ENCODE assay signal across 16 cellular contexts in the genomic region with DNA sequence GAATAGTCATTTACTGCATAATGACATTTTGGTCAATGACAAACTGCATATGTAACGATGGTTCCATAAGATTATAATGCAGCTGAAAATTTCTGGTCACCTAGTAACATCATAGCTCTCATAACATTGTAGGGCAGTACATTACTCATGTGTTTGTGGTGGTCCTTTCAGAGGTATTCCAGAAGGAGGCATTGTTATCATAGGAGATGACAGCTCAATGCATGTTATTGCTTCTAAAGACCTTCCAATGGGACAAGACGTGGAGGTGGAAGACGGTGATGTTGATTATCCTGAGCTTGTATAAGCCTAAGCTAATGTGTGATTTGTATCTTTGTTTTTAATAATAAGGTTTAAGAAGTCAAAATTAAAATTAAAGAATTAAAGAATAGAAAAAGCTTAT. TPM values are rescaled to one million over a fixed set of nuclear protein-coding genes. Genes with fewer than 3 reads are reported as not detected.
DNase-seq lines count a peak whose midpoint lies in the region; ATAC-seq, FAIRE-seq and TF ChIP-seq lines count a peak whose summit lies in the region.
"Had no signal": no experiment of that assay in that cellular context is flagged by ENCODE, and none has a peak within 500 bp of the region (broad histone marks: within the 10 kb centered on the region; RNA-seq: fewer than 3 reads in every experiment).

No MANE protein-coding gene starts in this region.

- H3K27ac ChIP-seq in kidney (ENCODE audit: low read depth in 2 of 2, low read length in 2 of 2) = no peak overlapping the region

- ATAC-seq in GM19351 (IDR thresholded peaks at IDR 0.05; ENCODE audit: unreplicated experiment) = no peak
- ATAC-seq: effector memory CD8-positive, alpha-beta T cell; left cardiac atrium; naive thymus-derived CD8-positive, alpha-beta T cell had no signal

- peaks cover 0 to 17% of the 10 kb centered on the region in 2 donors for H3K9me3 ChIP-seq in kidney (ENCODE audit: control insufficient read depth in 1 of 2, low read length in 2 of 2)

- intact Hi-C loops in kidney (cut with DNase I) = no loop called here

- H3K4me3 ChIP-seq in NB4 (ENCODE audit: low read depth, low read length) (no peak overlapping the region), astrocyte of the cerebellum (ENCODE audit: low read depth, low read length) (no peak overlapping the region), kidney (ENCODE audit: low read length in 2 of 2) (no peak overlapping the region)

- H3K36me3 ChIP-seq in kidney (ENCODE audit: control insufficient read depth in 1 of 2, insufficient read depth in 2 of 2, low read length in 2 of 2) = no peaks in the 10 kb centered on the region

- in situ Hi-C loops in astrocyte of the cerebellum (cut with HindIII; ENCODE audit: low sequenced_read_pairs) = no loop called here

- DNase-seq in Ammon's horn (ENCODE audit: low spot score) = peak; percentile 14
- DNase-seq in NB4 (ENCODE audit: low read depth) = peak; percentile 15
- no peak for DNase-seq in astrocyte of the cerebellum (ENCODE audit: low read depth)
- DNase-seq in kidney = no peak
- DNase-seq in NK-92 treated with Interleukin-12 subunit alpha and Interleukin-12 subunit beta, amount 100 ng/mL, for 24 hours (lab: John Stamatoyannopoulos, UW) = no peak
- DNase-seq in NK-92 (lab: John Stamatoyannopoulos, UW; ENCODE audit: unreplicated experiment) = no peak
- DNase-seq in NCI-H1417 treated with DMSO at 0.1 percent for 48 hours (lab: John Stamatoyannopoulos, UW) = no peak
- DNase-seq: activated gamma-delta T cell; effector memory CD8-positive, alpha-beta T cell; left cardiac atrium; naive thymus-derived CD8-positive, alpha-beta T cell; NCI-H510A treated with DMSO at 0.1 percent for 48 hours; stimulated activated CD4-positive, alpha-beta T cell treated with anti-CD3 and anti-CD28 coated beads, Interleukin-2, amount 100 ng/mL, for 48 hours had no signal

- no peaks in the 10 kb centered on the region for H3K4me1 ChIP-seq in kidney (ENCODE audit: control insufficient read depth in 1 of 2, insufficient read depth in 1 of 2, low read depth in 1 of 2, low read length in 2 of 2)

- TF ChIP-seq CTCF in NB4 (IDR thresholded peaks at IDR 0.05; ENCODE audit: low read depth, low read length) = no peak
- TF ChIP-seq CTCF in astrocyte of the cerebellum (IDR thresholded peaks at IDR 0.05; ENCODE audit: low read depth, low read length, missing control alignments) = peak; percentile 22
- peak; percentile 3 for TF ChIP-seq CTCF in kidney (IDR thresholded peaks at IDR 0.05; ENCODE audit: borderline replicate concordance, extremely low read depth, insufficient read depth)

- TF ChIP-seq POLR2A in NB4 (IDR thresholded peaks at IDR 0.05; ENCODE audit: extremely low read depth, insufficient read length) = no peak

- FAIRE-seq in kidney (lab: Jason Lieb, UNC) = no peak
- FAIRE-seq: GM18507 had no signal

- H3K9ac ChIP-seq in kidney (ENCODE audit: low read length in 2 of 2) = no peak overlapping the region

RNA-seq across cellular contexts. Expression of gene TSPAN11, which starts 43.8 kb away (rescaled TPM):
- 7.5 TPM for total RNA-seq in kidney
- 1.3 TPM for polyA plus RNA-seq in kidney (ENCODE audit: insufficient read depth, low read depth, low replicate concordance)
- total RNA-seq: HT1080; naive thymus-derived CD8-positive, alpha-beta T cell had no signal
- polyA plus RNA-seq: naive thymus-derived CD8-positive, alpha-beta T cell had no signal

Comparison
In these comparisons a context has a peak if more than half of its experiments do, and no peak if none do; other contexts are left out.
1. DNase-seq: peak in Ammon's horn (single experiment) and NB4 (single experiment); none in astrocyte of the cerebellum (single experiment), kidney (single experiment), NK-92 treated with Interleukin-12 subunit alpha and Interleukin-12 subunit beta, amount 100 ng/mL, for 24 hours (single experiment), NK-92 (single experiment) and NCI-H1417 treated with DMSO at 0.1 percent for 48 hours (single experiment).